ENCODE assay signal across 17 cellular contexts in the genomic region with DNA sequence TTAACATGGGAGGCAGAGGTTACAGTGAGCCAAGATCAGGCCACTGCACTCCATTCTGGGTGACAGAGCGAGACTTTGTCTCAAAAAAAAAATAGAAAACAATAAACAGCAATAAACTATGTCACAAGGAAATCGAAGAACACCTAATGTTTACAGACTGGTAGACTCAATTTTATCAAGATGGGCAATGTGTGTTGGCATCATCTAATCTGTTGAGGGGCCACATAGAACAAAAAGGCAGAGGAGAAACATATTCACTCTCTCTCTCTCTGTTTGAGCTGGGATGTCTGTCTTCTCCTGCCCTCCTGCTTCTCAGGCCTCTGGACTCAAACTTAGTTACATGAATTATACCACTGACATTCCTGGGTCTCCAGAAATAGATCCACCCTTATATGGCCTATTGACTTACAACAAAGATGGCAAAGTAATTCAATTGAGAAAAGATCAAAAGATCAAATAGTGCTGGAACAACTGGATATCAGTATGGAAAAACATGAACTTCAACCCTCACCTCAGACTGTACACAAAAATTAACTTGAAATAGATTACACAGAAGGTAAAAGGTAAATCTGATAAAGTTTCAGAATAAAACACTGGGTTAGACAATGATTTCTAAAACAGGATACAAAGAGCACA.
"Had no signal": no experiment of that assay in that cellular context is flagged by ENCODE, and none has a peak within 500 bp of the region (broad histone marks: within the 10 kb centered on the region; RNA-seq: fewer than 3 reads in every experiment).

No MANE protein-coding gene starts in this region.

- H3K4me3 ChIP-seq: heart right ventricle, testis, vagina had no signal

- DNase-seq: activated T-cell treated with anti-CD3 and anti-CD28 coated beads, Interleukin-2, amount 50 U/mL, for 1 hour; cerebellar nuclear complex; effector CD4-positive, alpha-beta T cell; erythroblast; foreskin fibroblast; heart right ventricle; kidney; left ventricle myocardium superior; naive B cell; occipital lobe; stimulated activated CD4-positive, alpha-beta T cell treated with anti-CD3 and anti-CD28 coated beads, Interleukin-4, amount 100 ng/mL, for 1 hour; stimulated activated naive CD4-positive, alpha-beta T cell; T-helper 1 cell; testis had no signal

- H3K36me3 ChIP-seq: heart right ventricle, vagina had no signal

- H3K27me3 ChIP-seq: heart right ventricle, testis, vagina had no signal

- H3K27ac ChIP-seq: heart right ventricle, testis, vagina had no signal

- H3K4me1 ChIP-seq: heart right ventricle, testis, vagina had no signal

- ATAC-seq: activated naive CD4-positive, alpha-beta T cell treated with anti-CD3 and anti-CD28 coated beads, Interleukin-2, amount 50 U/mL, for 72 hours; heart right ventricle; left ventricle myocardium superior; sciatic nerve had no signal

- H3K9me3 ChIP-seq: testis, vagina had no signal
